8 cellular contexts compared by ENCODE assay signal in the genomic region with DNA sequence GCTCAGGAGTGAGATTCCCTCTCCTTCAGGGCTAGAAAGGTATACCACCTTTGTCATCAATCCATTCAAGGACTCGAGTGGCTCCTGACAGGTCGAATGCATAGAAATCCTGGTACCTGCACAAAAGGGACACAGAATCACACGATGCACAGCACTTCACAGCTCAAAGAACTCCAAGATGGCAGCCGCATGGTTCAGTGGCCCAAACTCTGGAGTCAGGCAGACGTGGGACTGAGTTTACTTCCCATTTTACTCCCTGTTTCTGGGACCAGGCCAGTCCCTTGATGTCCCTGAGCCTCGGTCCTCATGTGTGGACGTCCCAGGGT. TPM values are rescaled to one million over a fixed set of nuclear protein-coding genes. Genes with fewer than 3 reads are reported as not detected.
DNase-seq lines count a peak whose midpoint lies in the region; ATAC-seq and TF ChIP-seq lines count a peak whose summit lies in the region.

No MANE protein-coding gene starts in this region.

- no peak for TF ChIP-seq POLR2A in spleen (IDR thresholded peaks at IDR 0.05)

- peak overlapping the region; percentile 94 for H3K4me3 ChIP-seq in WI38 (ENCODE audit: low read depth, low read length)
- peak overlapping the region; percentile 46 for H3K4me3 ChIP-seq in hepatocyte
- peak overlapping the region; percentile 76 to 98 (median 93) for H3K4me3 ChIP-seq in spleen

- H3K27me3 ChIP-seq in hepatocyte (no peaks in the 10 kb centered on the region), spleen (replicated peaks in 1 of 7) (no peaks in the 10 kb centered on the region)

- H3K4me2 ChIP-seq in hepatocyte = peak overlapping the region; percentile 80

- H3K9me3 ChIP-seq in hepatocyte (ENCODE audit: low read depth) (no peaks in the 10 kb centered on the region), spleen (no peaks in the 10 kb centered on the region)

- peak; percentile 45 for DNase-seq in DMS 273 (lab: John Stamatoyannopoulos, UW; ENCODE audit: unreplicated experiment)
- no peak for DNase-seq in DMS 273 treated with DMSO at 0.1 percent for 48 hours (lab: John Stamatoyannopoulos, UW)
- DNase-seq in hepatocyte (ENCODE audit: low spot score) = no peak
- no peak for DNase-seq in spleen
- no peak for DNase-seq in activated CD4-positive, CD25-positive, alpha-beta regulatory T cell treated with anti-CD3 and anti-CD28 coated beads, Interleukin-2, amount 50 U/mL, for 72 hours

- no peaks in the 10 kb centered on the region for H3K9me2 ChIP-seq in hepatocyte (replicated peaks; ENCODE audit: insufficient read depth)

- H2AFZ ChIP-seq in hepatocyte = peak overlapping the region; percentile 33

- no peak for ATAC-seq in GM19467 (IDR thresholded peaks at IDR 0.05; ENCODE audit: unreplicated experiment)
- ATAC-seq in HG03378 (IDR thresholded peaks at IDR 0.05; ENCODE audit: unreplicated experiment) = no peak

- no peaks in the 10 kb centered on the region for H3K36me3 ChIP-seq in hepatocyte (replicated peaks; ENCODE audit: insufficient read depth, low read depth)
- H3K36me3 ChIP-seq in spleen = peaks cover 0 to 44% (median 35%) of the 10 kb centered on the region in 6 donors

- intact Hi-C loops in spleen (cut with DNase I; ENCODE audit: low total_unique reads) = loop anchor here (10.0 kb wide), 1 partner anchor 59 kb away; no protein-coding TSS in a partner anchor

- H3K27ac ChIP-seq in hepatocyte (peak overlapping the region; percentile 89), spleen (peak overlapping the region; percentile 57 to 92 (median 88))

- peaks cover 26% of the 10 kb centered on the region for H3K4me1 ChIP-seq in hepatocyte (ENCODE audit: insufficient read depth)
- H3K4me1 ChIP-seq in spleen = peaks cover 10 to 87% (median 46%) of the 10 kb centered on the region in 6 donors

- no peaks in the 10 kb centered on the region for H4K20me1 ChIP-seq in hepatocyte (ENCODE audit: insufficient read depth, poor library complexity, severe bottlenecking)

- TF ChIP-seq CTCF in WI38 (IDR thresholded peaks at IDR 0.05; ENCODE audit: low read depth, low read length) = no peak
- no peak for TF ChIP-seq CTCF in hepatocyte (IDR thresholded peaks at IDR 0.05; ENCODE audit: poor library complexity)
- TF ChIP-seq CTCF in spleen (IDR thresholded peaks at IDR 0.05 in 8 of 11, conservative IDR thresholded peaks at IDR 0.05 in 3 of 11) = no peak

- 33% methylated on average over 7 of the region's 7 CpGs for WGBS in hepatocyte (ENCODE audit: low lambda C conversion rate, missing lambda C conversion rate)
- WGBS in spleen, 5 donors = 14 to 28% (median 24%) methylated on average over 4 to 7 of the region's 7 CpGs

- H3K79me2 ChIP-seq in hepatocyte = peaks cover 29% of the 10 kb centered on the region

RNA-seq across cellular contexts. Expression of a gene that starts 0.5 kb away (rescaled TPM):
- total RNA-seq in hepatocyte = 19.9 and 30.3 TPM in 2 replicates
- polyA plus RNA-seq in hepatocyte = 28.3 and 31.4 TPM in 2 replicates
- 10 to 100 TPM; 23.1 to 31.6 (median 29.3) TPM for total RNA-seq in spleen
- 10 to 100 TPM; 12.7 to 20.2 (median 18.4) TPM for polyA plus RNA-seq in spleen

RNA-seq across cellular contexts. Expression of a gene that starts 4.5 kb away (rescaled TPM):
- total RNA-seq in hepatocyte (3.8 and 12.8 TPM in 2 replicates), spleen (1 to 10 TPM; 1.0 to 4.2 (median 2.4) TPM)
- polyA plus RNA-seq in hepatocyte (15.4 and 15.5 TPM in 2 replicates), spleen (1 to 10 TPM; 2.2 to 5.5 (median 4.7) TPM)

RNA-seq across cellular contexts. Expression of a gene that starts 52.7 kb away (rescaled TPM):
- total RNA-seq in hepatocyte = 14.9 and 21.8 TPM in 2 replicates
- polyA plus RNA-seq in hepatocyte = 11.2 and 13.4 TPM in 2 replicates
- total RNA-seq in spleen = 10 to 100 TPM in 4 of 7 donors, 1 to 10 TPM in 3; 8.1 to 15.1 (median 10.7) TPM
- 1 to 10 TPM; 4.6 to 6.4 (median 5.6) TPM for polyA plus RNA-seq in spleen
